Comparison of ENCODE assay signal across 10 cellular contexts in genomic region chr17:45253237-45253636, GRCh38. TPM values are rescaled to one million over a fixed set of nuclear protein-coding genes. Genes with fewer than 3 reads are reported as not detected.
DNase-seq lines count a peak whose midpoint lies in the region; ATAC-seq, FAIRE-seq and TF ChIP-seq lines count a peak whose summit lies in the region.
"Not testable (repeated sequence)": the region's sequence is repeated elsewhere in the genome, so short reads cannot be mapped to it uniquely, and the experiment has no call there.
"Had no signal": no experiment of that assay in that cellular context is flagged by ENCODE, and none has a peak within 500 bp of the region (broad histone marks: within the 10 kb centered on the region; RNA-seq: fewer than 3 reads in every experiment).

No MANE protein-coding gene starts in this region.

- ATAC-seq in A549; activated CD8-positive, alpha-beta T cell treated with anti-CD3 and anti-CD28 coated beads for 36 hours; activated naive CD8-positive, alpha-beta T cell treated with anti-CD3 and anti-CD28 coated beads, Interleukin-2, amount 50 U/mL, for 24 hours; naive thymus-derived CD4-positive, alpha-beta T cell: not testable (repeated sequence)

- peak overlapping the region; percentile 8; the same call in 1 of the 3 replicates for H3K4me2 ChIP-seq in A549

- FAIRE-seq in A549 (lab: Jason Lieb, UNC), result not testable (repeated sequence)

- peak overlapping the region; percentile 27 to 42; a peak in 3 of 6 replicates for H3K27ac ChIP-seq in A549
- peak overlapping the region; percentile 20 for H3K27ac ChIP-seq in CD8-positive, alpha-beta memory T cell (ENCODE audit: low read depth, low read length)
- H3K27ac ChIP-seq in naive thymus-derived CD4-positive, alpha-beta T cell (ENCODE audit: low read depth, low read length), result peak overlapping the region; percentile 38

- peak overlapping the region in 7 of 8 donors; percentile 24 to 85 (median 71) for H3K27ac Mint-ChIP-seq in CD8-positive, alpha-beta memory T cell
- H3K27ac Mint-ChIP-seq in T-helper 2 cell treated with Interferon-gamma antibody and Interleukin-4, amounts not matched to agents 5 μg/mL and 100 μg/mL, for 36 hours, result peak overlapping the region; percentile 28
- peak overlapping the region; percentile 80 for H3K27ac Mint-ChIP-seq in activated CD8-positive, alpha-beta T cell treated with anti-CD3 and anti-CD28 coated beads for 36 hours
- peak overlapping the region; percentile 82 for H3K27ac Mint-ChIP-seq in activated T-helper 2 cell treated with anti-CD3 and anti-CD28 coated beads, Interferon-gamma antibody, Interleukin-2, Interleukin-4, amounts not matched to agents 10 μg/mL and 5 μg/mL and 100 μg/mL, durations not matched to agents 14 hours and 24 hours and 36 hours
- peak overlapping the region; percentile 55 for H3K27ac Mint-ChIP-seq in activated naive CD8-positive, alpha-beta T cell treated with anti-CD3 and anti-CD28 coated beads, Interleukin-2, amount 50 U/mL, for 24 hours
- peak overlapping the region in 8 of 9 donors; percentile 25 to 95 (median 78) for H3K27ac Mint-ChIP-seq in naive thymus-derived CD4-positive, alpha-beta T cell
- peak overlapping the region; percentile 73 for H3K27ac Mint-ChIP-seq in stimulated activated naive CD8-positive, alpha-beta T cell treated with anti-CD3 and anti-CD28 coated beads, Interleukin-15, Interleukin-2, amounts not matched to agents 100 ng/mL and 50 ng/mL, for 24 hours

- not testable (repeated sequence) for TF ChIP-seq RAD21 in A549 (conservative IDR thresholded peaks at IDR 0.05 in 1 of 2, IDR thresholded peaks at IDR 0.05 in 1 of 2)

- POLR2A ChIA-PET in A549 (lab: Yijun Ruan, JAX), result interaction anchor here (1.6 kb wide), 1 partner anchor 12 kb away, joined by 3 read pairs; no protein-coding TSS in a partner anchor
- POLR2A ChIA-PET in CD8-positive, alpha-beta memory T cell (lab: Charles Lee), result not testable (repeated sequence)
- POLR2A ChIA-PET in activated CD8-positive, alpha-beta T cell treated with anti-CD3 and anti-CD28 coated beads for 36 hours (lab: Charles Lee), result interaction anchor here (0.6 to 1.9 kb wide), 3 partner anchors 21 to 54 kb away, joined by 3 to 6 read pairs (median 4); no protein-coding TSS in a partner anchor
- POLR2A ChIA-PET in naive thymus-derived CD4-positive, alpha-beta T cell (lab: Charles Lee), result interaction anchor here (1.2 to 34.3 kb wide), 3 partner anchors 25 to 59 kb away, joined by 3 to 851 read pairs (median 3); partner anchors contain the start of gene FMNL1

- not testable (repeated sequence) for DNase-seq in A549 (ENCODE audit: low read depth in 1 of 2, low spot score in 1 of 2); CD8-positive, alpha-beta memory T cell; T-helper 2 cell treated with Interferon-gamma antibody and Interleukin-4, amounts not matched to agents 5 μg/mL and 100 μg/mL, for 36 hours (ENCODE audit: low spot score); activated CD8-positive, alpha-beta T cell treated with anti-CD3 and anti-CD28 coated beads for 36 hours; activated T-helper 2 cell treated with anti-CD3 and anti-CD28 coated beads, Interferon-gamma antibody, Interleukin-2, Interleukin-4, amounts not matched to agents 10 μg/mL and 5 μg/mL and 100 μg/mL, durations not matched to agents 14 hours and 24 hours and 36 hours (ENCODE audit: low spot score); activated naive CD8-positive, alpha-beta T cell treated with anti-CD3 and anti-CD28 coated beads, Interleukin-2, amount 50 U/mL, for 24 hours
- DNase-seq in naive thymus-derived CD4-positive, alpha-beta T cell, result peak in 1 of 9 donors; percentile 19

- H3K27me3 ChIP-seq in CD8-positive, alpha-beta memory T cell (ENCODE audit: insufficient read depth, low read length, poor library complexity, severe bottlenecking); naive thymus-derived CD4-positive, alpha-beta T cell (ENCODE audit: control insufficient read depth in 2 of 2, insufficient read depth in 2 of 2, low read length in 2 of 2): not testable (repeated sequence)

- not testable (repeated sequence) for H3K4me3 ChIP-seq in A549; CD8-positive, alpha-beta memory T cell (ENCODE audit: low read length); naive thymus-derived CD4-positive, alpha-beta T cell (ENCODE audit: low read length)

- not testable (repeated sequence) for TF ChIP-seq EP300 in A549 (IDR thresholded peaks at IDR 0.05)

- H3K36me3 Mint-ChIP-seq in CD8-positive, alpha-beta memory T cell, result peaks cover 0 to 25% (median 6%) of the 10 kb centered on the region in 3 donors
- H3K36me3 Mint-ChIP-seq in T-helper 2 cell treated with Interferon-gamma antibody and Interleukin-4, amounts not matched to agents 5 μg/mL and 100 μg/mL, for 36 hours (ENCODE audit: low read depth), result peaks cover 28% of the 10 kb centered on the region
- peaks cover 38% of the 10 kb centered on the region for H3K36me3 Mint-ChIP-seq in activated CD8-positive, alpha-beta T cell treated with anti-CD3 and anti-CD28 coated beads for 36 hours (ENCODE audit: low read depth)
- peaks cover 48% of the 10 kb centered on the region for H3K36me3 Mint-ChIP-seq in activated T-helper 2 cell treated with anti-CD3 and anti-CD28 coated beads, Interferon-gamma antibody, Interleukin-2, Interleukin-4, amounts not matched to agents 10 μg/mL and 5 μg/mL and 100 μg/mL, durations not matched to agents 14 hours and 24 hours and 36 hours (ENCODE audit: low read depth)
- H3K36me3 Mint-ChIP-seq in activated naive CD8-positive, alpha-beta T cell treated with anti-CD3 and anti-CD28 coated beads, Interleukin-2, amount 50 U/mL, for 24 hours (ENCODE audit: low read depth), result peaks cover 11% of the 10 kb centered on the region
- peaks cover 0 to 19% (median 0%) of the 10 kb centered on the region in 5 donors for H3K36me3 Mint-ChIP-seq in naive thymus-derived CD4-positive, alpha-beta T cell
- H3K36me3 Mint-ChIP-seq in stimulated activated naive CD8-positive, alpha-beta T cell treated with anti-CD3 and anti-CD28 coated beads, Interleukin-15, Interleukin-2, amounts not matched to agents 100 ng/mL and 50 ng/mL, for 24 hours (ENCODE audit: low read depth), result peaks cover 17% of the 10 kb centered on the region

- not testable (repeated sequence) for TF ChIP-seq CTCF in A549 (IDR thresholded peaks at IDR 0.05); activated CD8-positive, alpha-beta T cell treated with anti-CD3 and anti-CD28 coated beads for 36 hours (IDR thresholded peaks at IDR 0.05)

- H3K9me3 Mint-ChIP-seq in CD8-positive, alpha-beta memory T cell; T-helper 2 cell treated with Interferon-gamma antibody and Interleukin-4, amounts not matched to agents 5 μg/mL and 100 μg/mL, for 36 hours; activated CD8-positive, alpha-beta T cell treated with anti-CD3 and anti-CD28 coated beads for 36 hours; activated T-helper 2 cell treated with anti-CD3 and anti-CD28 coated beads, Interferon-gamma antibody, Interleukin-2, Interleukin-4, amounts not matched to agents 10 μg/mL and 5 μg/mL and 100 μg/mL, durations not matched to agents 14 hours and 24 hours and 36 hours; activated naive CD8-positive, alpha-beta T cell treated with anti-CD3 and anti-CD28 coated beads, Interleukin-2, amount 50 U/mL, for 24 hours; naive thymus-derived CD4-positive, alpha-beta T cell; stimulated activated naive CD8-positive, alpha-beta T cell treated with anti-CD3 and anti-CD28 coated beads, Interleukin-15, Interleukin-2, amounts not matched to agents 100 ng/mL and 50 ng/mL, for 24 hours: not testable (repeated sequence)

- CTCF ChIA-PET in A549 (lab: Yijun Ruan, JAX), result interaction anchor here (0.8 to 35.1 kb wide), 12 partner anchors 10 to 173 kb away, joined by 3 to 1378 read pairs (median 7); partner anchors contain the start of genes ACBD4, FMNL1 and HEXIM1
- CTCF ChIA-PET in CD8-positive, alpha-beta memory T cell (lab: Charles Lee), result interaction anchor here (1.2 to 4.7 kb wide), 4 partner anchors 18 to 132 kb away, joined by 3 to 23 read pairs (median 4); partner anchors contain the start of gene MAP3K14
- CTCF ChIA-PET in activated CD8-positive, alpha-beta T cell treated with anti-CD3 and anti-CD28 coated beads for 36 hours (lab: Charles Lee), result interaction anchor here (1.1 to 5.5 kb wide), 4 partner anchors 24 to 118 kb away, joined by 3 to 25 read pairs (median 14); partner anchors contain the start of gene ACBD4
- CTCF ChIA-PET in naive thymus-derived CD4-positive, alpha-beta T cell (lab: Charles Lee), result interaction anchor here (1.1 kb wide), 1 partner anchor 23 kb away, joined by 3 read pairs; no protein-coding TSS in a partner anchor

- TF ChIP-seq POLR2A in A549 (IDR thresholded peaks at IDR 0.05; ENCODE audit: low read length), result not testable (repeated sequence)

- not testable (repeated sequence) for H3K4me3 Mint-ChIP-seq in CD8-positive, alpha-beta memory T cell; T-helper 2 cell treated with Interferon-gamma antibody and Interleukin-4, amounts not matched to agents 5 μg/mL and 100 μg/mL, for 36 hours; activated CD8-positive, alpha-beta T cell treated with anti-CD3 and anti-CD28 coated beads for 36 hours; activated naive CD8-positive, alpha-beta T cell treated with anti-CD3 and anti-CD28 coated beads, Interleukin-2, amount 50 U/mL, for 24 hours; stimulated activated naive CD8-positive, alpha-beta T cell treated with anti-CD3 and anti-CD28 coated beads, Interleukin-15, Interleukin-2, amounts not matched to agents 100 ng/mL and 50 ng/mL, for 24 hours
- peak overlapping the region; percentile 2 for H3K4me3 Mint-ChIP-seq in activated T-helper 2 cell treated with anti-CD3 and anti-CD28 coated beads, Interferon-gamma antibody, Interleukin-2, Interleukin-4, amounts not matched to agents 10 μg/mL and 5 μg/mL and 100 μg/mL, durations not matched to agents 14 hours and 24 hours and 36 hours (ENCODE audit: low read depth)
- H3K4me3 Mint-ChIP-seq in naive thymus-derived CD4-positive, alpha-beta T cell, result peak overlapping the region in 6 of 10 donors; percentile 5 to 93 (median 30)

- intact Hi-C loops in activated CD8-positive, alpha-beta T cell treated with anti-CD3 and anti-CD28 coated beads for 36 hours (cut with micrococcal nuclease); activated T-helper 2 cell treated with anti-CD3 and anti-CD28 coated beads, Interferon-gamma antibody, Interleukin-2, Interleukin-4, amounts not matched to agents 10 μg/mL and 5 μg/mL and 100 μg/mL, durations not matched to agents 14 hours and 24 hours and 36 hours (cut with micrococcal nuclease); naive thymus-derived CD4-positive, alpha-beta T cell (cut with micrococcal nuclease): not testable (repeated sequence)

- 92% methylated on average over 7 of the region's 7 CpGs for WGBS in A549 (ENCODE audit: missing lambda C conversion rate)

- H3K9me3 ChIP-seq in A549; CD8-positive, alpha-beta memory T cell (ENCODE audit: low read length); naive thymus-derived CD4-positive, alpha-beta T cell (ENCODE audit: control insufficient read depth in 2 of 3, low read length in 3 of 3): not testable (repeated sequence)

- not testable (repeated sequence) for H3K36me3 ChIP-seq in CD8-positive, alpha-beta memory T cell (ENCODE audit: insufficient read depth, low read length)
- H3K36me3 ChIP-seq in naive thymus-derived CD4-positive, alpha-beta T cell (ENCODE audit: control insufficient read depth in 2 of 3, insufficient read depth in 3 of 3, low read length in 3 of 3), result peaks cover 2 to 18% (median 5%) of the 10 kb centered on the region in 3 experiments

- H3K27me3 Mint-ChIP-seq in CD8-positive, alpha-beta memory T cell; T-helper 2 cell treated with Interferon-gamma antibody and Interleukin-4, amounts not matched to agents 5 μg/mL and 100 μg/mL, for 36 hours (ENCODE audit: low read depth); activated CD8-positive, alpha-beta T cell treated with anti-CD3 and anti-CD28 coated beads for 36 hours; activated T-helper 2 cell treated with anti-CD3 and anti-CD28 coated beads, Interferon-gamma antibody, Interleukin-2, Interleukin-4, amounts not matched to agents 10 μg/mL and 5 μg/mL and 100 μg/mL, durations not matched to agents 14 hours and 24 hours and 36 hours (ENCODE audit: low read depth); activated naive CD8-positive, alpha-beta T cell treated with anti-CD3 and anti-CD28 coated beads, Interleukin-2, amount 50 U/mL, for 24 hours; naive thymus-derived CD4-positive, alpha-beta T cell; stimulated activated naive CD8-positive, alpha-beta T cell treated with anti-CD3 and anti-CD28 coated beads, Interleukin-15, Interleukin-2, amounts not matched to agents 100 ng/mL and 50 ng/mL, for 24 hours: not testable (repeated sequence)

- H3K4me1 ChIP-seq in A549, result peaks cover 49% of the 10 kb centered on the region
- peaks cover 68% of the 10 kb centered on the region for H3K4me1 ChIP-seq in CD8-positive, alpha-beta memory T cell (ENCODE audit: insufficient read depth, low read length)
- H3K4me1 ChIP-seq in naive thymus-derived CD4-positive, alpha-beta T cell (ENCODE audit: control insufficient read depth in 2 of 2, insufficient read depth in 2 of 2, low read length in 2 of 2), result peaks cover 11 to 52% of the 10 kb centered on the region in 2 donors

- H3K4me1 Mint-ChIP-seq in CD8-positive, alpha-beta memory T cell, result peaks cover 44 to 73% (median 51%) of the 10 kb centered on the region in 3 donors
- peaks cover 38% of the 10 kb centered on the region for H3K4me1 Mint-ChIP-seq in T-helper 2 cell treated with Interferon-gamma antibody and Interleukin-4, amounts not matched to agents 5 μg/mL and 100 μg/mL, for 36 hours (ENCODE audit: low read depth)
- H3K4me1 Mint-ChIP-seq in activated CD8-positive, alpha-beta T cell treated with anti-CD3 and anti-CD28 coated beads for 36 hours (ENCODE audit: low read depth), result peaks cover 79% of the 10 kb centered on the region
- peaks cover 61% of the 10 kb centered on the region for H3K4me1 Mint-ChIP-seq in activated T-helper 2 cell treated with anti-CD3 and anti-CD28 coated beads, Interferon-gamma antibody, Interleukin-2, Interleukin-4, amounts not matched to agents 10 μg/mL and 5 μg/mL and 100 μg/mL, durations not matched to agents 14 hours and 24 hours and 36 hours (ENCODE audit: low read depth)
- H3K4me1 Mint-ChIP-seq in activated naive CD8-positive, alpha-beta T cell treated with anti-CD3 and anti-CD28 coated beads, Interleukin-2, amount 50 U/mL, for 24 hours, result peaks cover 81% of the 10 kb centered on the region
- H3K4me1 Mint-ChIP-seq in naive thymus-derived CD4-positive, alpha-beta T cell, result peaks cover 47 to 93% (median 84%) of the 10 kb centered on the region in 7 donors
- H3K4me1 Mint-ChIP-seq in stimulated activated naive CD8-positive, alpha-beta T cell treated with anti-CD3 and anti-CD28 coated beads, Interleukin-15, Interleukin-2, amounts not matched to agents 100 ng/mL and 50 ng/mL, for 24 hours (ENCODE audit: low read depth), result peaks cover 77% of the 10 kb centered on the region

RNA-seq across cellular contexts. Expression of gene SPATA32, which starts 8.7 kb away (rescaled TPM):
- polyA plus RNA-seq in A549 (2011; rRNA removed) (0.05 and 0.08 TPM in 2 replicates), A549 (2017; fragmentation: RNase III; extraction: RNeasy Plus Mini Kit Qiagen cat#74134 plus additional on column Dnase treatment) (0.09 to 0.25 TPM (median 0.21 TPM) in 3 replicates)
- 0.09 and 0.16 TPM in 2 replicates for polyA plus RNA-seq in A549 (2012; cell fraction: cytosol; rRNA removed)
- polyA plus RNA-seq in A549 (2012; cell fraction: nucleus; rRNA removed), result 0.40 and 0.54 TPM in 2 replicates
- polyA minus RNA-seq in A549 (2011; rRNA and poly(A)+ RNA removed), result not detected in 2 replicates
- under 1 TPM in 1 of 2 experiments, not detected in 1; 0.15 TPM for total RNA-seq in CD8-positive, alpha-beta memory T cell
- polyA plus RNA-seq in CD8-positive, alpha-beta memory T cell, result 0.33 TPM
- under 1 TPM; 0.27 to 0.63 TPM for total RNA-seq in activated CD8-positive, alpha-beta T cell treated with anti-CD3 and anti-CD28 coated beads for 36 hours
- total RNA-seq in activated T-helper 2 cell treated with anti-CD3 and anti-CD28 coated beads, Interferon-gamma antibody, Interleukin-2, Interleukin-4, amounts not matched to agents 10 μg/mL and 5 μg/mL and 100 μg/mL, durations not matched to agents 14 hours and 24 hours and 36 hours, result 0.37 and 0.67 TPM in 2 replicates
- total RNA-seq in naive thymus-derived CD4-positive, alpha-beta T cell, result 1 to 10 TPM in 1 of 5 experiments, under 1 TPM in 3, not detected in 1; 0.12 to 1.1 (median 0.58) TPM
- polyA plus RNA-seq in naive thymus-derived CD4-positive, alpha-beta T cell, result under 1 TPM; 0.31 to 0.59 TPM
- total RNA-seq: GM23248, HT-29 had no signal
- polyA plus RNA-seq: GM23248 had no signal

RNA-seq across cellular contexts. Expression of gene FMNL1, which starts 31.6 kb away (rescaled TPM):
- polyA plus RNA-seq in A549 (2011; rRNA removed), result 8.6 and 17.5 TPM in 2 replicates
- polyA plus RNA-seq in A549 (2012; cell fraction: cytosol; rRNA removed), result 40.3 and 42.8 TPM in 2 replicates
- 91.1 and 105 TPM in 2 replicates for polyA plus RNA-seq in A549 (2012; cell fraction: nucleus; rRNA removed)
- 43.9 to 47.9 TPM (median 44.0 TPM) in 3 replicates for polyA plus RNA-seq in A549 (2017; fragmentation: RNase III; extraction: RNeasy Plus Mini Kit Qiagen cat#74134 plus additional on column Dnase treatment)
- 29.7 and 46.8 TPM in 2 replicates for polyA minus RNA-seq in A549 (2011; rRNA and poly(A)+ RNA removed)
- total RNA-seq in CD8-positive, alpha-beta memory T cell, result 100 to 1,000 TPM; 260 to 265 TPM
- polyA plus RNA-seq in CD8-positive, alpha-beta memory T cell, result 58.6 TPM
- total RNA-seq in activated CD8-positive, alpha-beta T cell treated with anti-CD3 and anti-CD28 coated beads for 36 hours, result 100 to 1,000 TPM; 285 to 298 TPM
- total RNA-seq in activated T-helper 2 cell treated with anti-CD3 and anti-CD28 coated beads, Interferon-gamma antibody, Interleukin-2, Interleukin-4, amounts not matched to agents 10 μg/mL and 5 μg/mL and 100 μg/mL, durations not matched to agents 14 hours and 24 hours and 36 hours, result 469 and 475 TPM in 2 replicates
- total RNA-seq in naive thymus-derived CD4-positive, alpha-beta T cell, result 100 to 1,000 TPM; 324 to 595 (median 396) TPM
- polyA plus RNA-seq in naive thymus-derived CD4-positive, alpha-beta T cell, result 10 to 100 TPM; 19.0 to 36.4 TPM

Comparison
In these comparisons a context has a peak if more than half of its experiments do, and no peak if none do; other contexts are left out.
1. H3K27ac Mint-ChIP-seq: peak in every context shown above with its lines; median percentile 82 in activated T-helper 2 cell treated with anti-CD3 and anti-CD28 coated beads, Interferon-gamma antibody, Interleukin-2, Interleukin-4, amounts not matched to agents 10 μg/mL and 5 μg/mL and 100 μg/mL, durations not matched to agents 14 hours and 24 hours and 36 hours; 80 in activated CD8-positive, alpha-beta T cell treated with anti-CD3 and anti-CD28 coated beads for 36 hours; 78 in naive thymus-derived CD4-positive, alpha-beta T cell; 73 in stimulated activated naive CD8-positive, alpha-beta T cell treated with anti-CD3 and anti-CD28 coated beads, Interleukin-15, Interleukin-2, amounts not matched to agents 100 ng/mL and 50 ng/mL, for 24 hours; 71 in CD8-positive, alpha-beta memory T cell; 55 in activated naive CD8-positive, alpha-beta T cell treated with anti-CD3 and anti-CD28 coated beads, Interleukin-2, amount 50 U/mL, for 24 hours; 28 in T-helper 2 cell treated with Interferon-gamma antibody and Interleukin-4, amounts not matched to agents 5 μg/mL and 100 μg/mL, for 36 hours.